ENCODE assay signal across 1 cellular context in genomic region chr2:64943387-64944150, GRCh38.
TF ChIP-seq lines count a peak whose summit lies in the region.

No MANE protein-coding gene starts in this region.

TF ChIP-seq in HepG2, 621 proteins besides CTCF, POLR2A, EP300 and RAD21 (continued from another document and continues in another):
- no peak for TF ChIP-seq ZBTB40 (IDR thresholded peaks at IDR 0.05)
- TF ChIP-seq ZBTB40 (CRISPR knock-in tag; IDR thresholded peaks at IDR 0.05): no peak
- TF ChIP-seq ZSCAN25 (CRISPR knock-in tag; IDR thresholded peaks at IDR 0.05): peak; percentile 61; the same call in 1 of the 2 replicates
- no peak for TF ChIP-seq ZSCAN30 (CRISPR knock-in tag; IDR thresholded peaks at IDR 0.05)
- TF ChIP-seq SOX5 (CRISPR knock-in tag; IDR thresholded peaks at IDR 0.05; ENCODE audit: borderline replicate concordance): peak; percentile 92
- TF ChIP-seq DMAP1 (CRISPR knock-in tag; IDR thresholded peaks at IDR 0.05): no peak
- peak; percentile 97 for TF ChIP-seq FOXK1 (CRISPR knock-in tag; IDR thresholded peaks at IDR 0.05; ENCODE audit: borderline replicate concordance, low read depth)
- no peak for TF ChIP-seq SPEN (CRISPR knock-in tag; IDR thresholded peaks at IDR 0.05; ENCODE audit: low read depth)
- no peak for TF ChIP-seq ZNF883 (CRISPR knock-in tag; IDR thresholded peaks at IDR 0.05; ENCODE audit: not compliant biosample characterization)
- TF ChIP-seq SIN3B (IDR thresholded peaks at IDR 0.05; ENCODE audit: low read length): no peak
- peak; percentile 89 for TF ChIP-seq SKIL (CRISPR knock-in tag; IDR thresholded peaks at IDR 0.05; ENCODE audit: borderline replicate concordance)
- no peak for TF ChIP-seq ZFY (CRISPR knock-in tag; IDR thresholded peaks at IDR 0.05)
- TF ChIP-seq ZNF605 (CRISPR knock-in tag; IDR thresholded peaks at IDR 0.05): no peak
- TF ChIP-seq ZNF660 (CRISPR knock-in tag; IDR thresholded peaks at IDR 0.05; ENCODE audit: borderline replicate concordance, low read depth): no peak
- no peak for TF ChIP-seq TOPORS (CRISPR knock-in tag; IDR thresholded peaks at IDR 0.05)
- peak; percentile 67 for TF ChIP-seq TEAD3 (CRISPR knock-in tag; optimal IDR thresholded peaks at IDR 0.05; ENCODE audit: borderline replicate concordance)
- no peak for TF ChIP-seq ATF7 (IDR thresholded peaks at IDR 0.05)
- no peak; the same call in 1 of the 2 replicates for TF ChIP-seq ATF7 (CRISPR knock-in tag; IDR thresholded peaks at IDR 0.05)
- no peak for TF ChIP-seq ZNF207 (IDR thresholded peaks at IDR 0.05; ENCODE audit: borderline replicate concordance)
- no peak for TF ChIP-seq ATF6 (CRISPR knock-in tag; conservative IDR thresholded peaks at IDR 0.05)
- TF ChIP-seq HOXA7 (CRISPR knock-in tag; IDR thresholded peaks at IDR 0.05): no peak
- TF ChIP-seq TBP (CRISPR knock-in tag; IDR thresholded peaks at IDR 0.05): no peak
- no peak for TF ChIP-seq ZNF839 (CRISPR knock-in tag; IDR thresholded peaks at IDR 0.05; ENCODE audit: borderline replicate concordance)
- TF ChIP-seq GABPB1 (CRISPR knock-in tag; IDR thresholded peaks at IDR 0.05): peak; percentile 46; the same call in 1 of the 2 replicates
- no peak for TF ChIP-seq NFYC (CRISPR knock-in tag; IDR thresholded peaks at IDR 0.05)
- no peak for TF ChIP-seq ZNF260 (CRISPR knock-in tag; IDR thresholded peaks at IDR 0.05; ENCODE audit: borderline replicate concordance, low read depth)
- TF ChIP-seq DR1 (CRISPR knock-in tag; IDR thresholded peaks at IDR 0.05): no peak
- TF ChIP-seq U2AF2 (IDR thresholded peaks at IDR 0.05; ENCODE audit: low read depth, low read length): no peak
- TF ChIP-seq ZNF225 (CRISPR knock-in tag; IDR thresholded peaks at IDR 0.05): no peak
- no peak for TF ChIP-seq SMARCE1 (IDR thresholded peaks at IDR 0.05; ENCODE audit: borderline replicate concordance)
- TF ChIP-seq, protein P1, sequence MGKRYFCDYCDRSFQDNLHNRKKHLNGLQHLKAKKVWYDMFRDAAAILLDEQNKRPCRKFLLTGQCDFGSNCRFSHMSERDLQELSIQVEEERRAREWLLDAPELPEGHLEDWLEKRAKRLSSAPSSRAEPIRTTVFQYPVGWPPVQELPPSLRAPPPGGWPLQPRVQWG (CRISPR knock-in tag; IDR thresholded peaks at IDR 0.05; ENCODE audit: borderline replicate concordance, low read depth): no peak
- TF ChIP-seq ZBTB4 (CRISPR knock-in tag; IDR thresholded peaks at IDR 0.05; ENCODE audit: borderline replicate concordance): 0 out of 2 replicates have a peak, but pooled peaks have one; percentile 4
- peak; percentile 55; the same call in 1 of the 2 replicates for TF ChIP-seq ISL2 (CRISPR knock-in tag; IDR thresholded peaks at IDR 0.05)
- TF ChIP-seq ZNF234 (CRISPR knock-in tag; conservative IDR thresholded peaks at IDR 0.05): no peak
- TF ChIP-seq ZNF782 (CRISPR knock-in tag; IDR thresholded peaks at IDR 0.05; ENCODE audit: borderline replicate concordance): no peak
- no peak for TF ChIP-seq FOXC1 (CRISPR knock-in tag; IDR thresholded peaks at IDR 0.05; ENCODE audit: borderline replicate concordance)
- no peak for TF ChIP-seq MBD4 (IDR thresholded peaks at IDR 0.05; ENCODE audit: borderline replicate concordance, low read length)
- TF ChIP-seq CC2D1A (CRISPR knock-in tag; IDR thresholded peaks at IDR 0.05): no peak
- no peak for TF ChIP-seq ZNF441 (CRISPR knock-in tag; IDR thresholded peaks at IDR 0.05; ENCODE audit: borderline replicate concordance)
- TF ChIP-seq ZNF253 (CRISPR knock-in tag; IDR thresholded peaks at IDR 0.05; ENCODE audit: borderline replicate concordance): no peak
- TF ChIP-seq HDAC1 (CRISPR knock-in tag; IDR thresholded peaks at IDR 0.05): peak; percentile 63
- TF ChIP-seq TRIM24 (CRISPR knock-in tag; IDR thresholded peaks at IDR 0.05): peak; percentile 19; the same call in 1 of the 2 replicates
- TF ChIP-seq ZNF337 (CRISPR knock-in tag; IDR thresholded peaks at IDR 0.05; ENCODE audit: borderline replicate concordance, low read depth): no peak
- TF ChIP-seq SKI (IDR thresholded peaks at IDR 0.05; ENCODE audit: partially characterized antibody): peak; percentile 88
- no peak for TF ChIP-seq FOXJ3 (CRISPR knock-in tag; IDR thresholded peaks at IDR 0.05; ENCODE audit: borderline replicate concordance)
- TF ChIP-seq ZNF44 (CRISPR knock-in tag; IDR thresholded peaks at IDR 0.05): no peak
- TF ChIP-seq, protein P2, sequence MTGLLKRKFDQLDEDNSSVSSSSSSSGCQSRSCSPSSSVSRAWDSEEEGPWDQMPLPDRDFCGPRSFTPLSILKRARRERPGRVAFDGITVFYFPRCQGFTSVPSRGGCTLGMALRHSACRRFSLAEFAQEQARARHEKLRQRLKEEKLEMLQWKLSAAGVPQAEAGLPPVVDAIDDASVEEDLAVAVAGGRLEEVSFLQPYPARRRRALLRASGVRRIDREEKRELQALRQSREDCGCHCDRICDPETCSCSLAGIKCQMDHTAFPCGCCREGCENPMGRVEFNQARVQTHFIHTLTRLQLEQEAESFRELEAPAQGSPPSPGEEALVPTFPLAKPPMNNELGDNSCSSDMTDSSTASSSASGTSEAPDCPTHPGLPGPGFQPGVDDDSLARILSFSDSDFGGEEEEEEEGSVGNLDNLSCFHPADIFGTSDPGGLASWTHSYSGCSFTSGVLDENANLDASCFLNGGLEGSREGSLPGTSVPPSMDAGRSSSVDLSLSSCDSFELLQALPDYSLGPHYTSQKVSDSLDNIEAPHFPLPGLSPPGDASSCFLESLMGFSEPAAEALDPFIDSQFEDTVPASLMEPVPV (CRISPR knock-in tag; IDR thresholded peaks at IDR 0.05): 0 out of 2 replicates have a peak, but pooled peaks have one; percentile 66
- TF ChIP-seq ZNF383 (CRISPR knock-in tag; IDR thresholded peaks at IDR 0.05; ENCODE audit: borderline replicate concordance): no peak
- no peak for TF ChIP-seq RNF2 (conservative IDR thresholded peaks at IDR 0.05; ENCODE audit: low read depth)
- TF ChIP-seq ZNF644 (CRISPR knock-in tag; IDR thresholded peaks at IDR 0.05; ENCODE audit: low read depth): peak; percentile 60; the same call in 1 of the 2 replicates
- no peak for TF ChIP-seq KDM5A (IDR thresholded peaks at IDR 0.05; ENCODE audit: borderline replicate concordance, low read length)
- TF ChIP-seq ZNF790 (CRISPR knock-in tag; IDR thresholded peaks at IDR 0.05; ENCODE audit: borderline replicate concordance): no peak
- no peak for TF ChIP-seq CENPT (CRISPR knock-in tag; IDR thresholded peaks at IDR 0.05; ENCODE audit: low read depth)
- TF ChIP-seq GTF3A (CRISPR knock-in tag; conservative IDR thresholded peaks at IDR 0.05): no peak
- TF ChIP-seq, protein P3, sequence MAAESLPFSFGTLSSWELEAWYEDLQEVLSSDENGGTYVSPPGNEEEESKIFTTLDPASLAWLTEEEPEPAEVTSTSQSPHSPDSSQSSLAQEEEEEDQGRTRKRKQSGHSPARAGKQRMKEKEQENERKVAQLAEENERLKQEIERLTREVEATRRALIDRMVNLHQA (CRISPR knock-in tag; IDR thresholded peaks at IDR 0.05): no peak
